ENCODE assay signal across 8 cellular contexts in genomic region chr15:64460737-64461576, GRCh38.
DNase-seq lines count a peak whose midpoint lies in the region; ATAC-seq and TF ChIP-seq lines count a peak whose summit lies in the region.

No MANE protein-coding gene starts in this region.

- TF ChIP-seq CTCF in retinal pigment epithelial cell (conservative IDR thresholded peaks at IDR 0.05; ENCODE audit: low read depth, low read length) = no peak

- peak overlapping the region; percentile 64 for H3K4me3 ChIP-seq in retinal pigment epithelial cell (ENCODE audit: low read length)

- DNase-seq in SIG-M5 treated with dmso at 0.1 percent for 504 hours (lab: John Stamatoyannopoulos, UW; ENCODE audit: unreplicated experiment) (peak; percentile 69), SIG-M5 (lab: John Stamatoyannopoulos, UW) (no peak), KBM-7 (peak; percentile 84), T-helper 1 cell (peak; percentile 14 to 29 (median 16)), astrocyte of the hippocampus (ENCODE audit: low read depth, low spot score) (peak; percentile 80), hippocampal formation (lab: John Stamatoyannopoulos, UW) (peak; percentile 49 to 81), retinal pigment epithelial cell (ENCODE audit: low read depth) (no peak)

- in situ Hi-C loops in KBM-7 (cut with MboI; ENCODE audit: low pct_unique_long_range_greater_than_20kb, low sequenced_read_pairs) = no loop called here

- no peak for ATAC-seq in HG03571 (IDR thresholded peaks at IDR 0.05; ENCODE audit: unreplicated experiment)

Comparison
In these comparisons a context has a peak if more than half of its experiments do, and no peak if none do; other contexts are left out.
1. DNase-seq: peak in SIG-M5 treated with dmso at 0.1 percent for 504 hours (single experiment), KBM-7 (single experiment), T-helper 1 cell (5 of 5), astrocyte of the hippocampus (single experiment) and hippocampal formation (2 of 2); none in SIG-M5 (single experiment) and retinal pigment epithelial cell (single experiment).